In genomic region chr4:38782452-38783108, GRCh38 we compare ENCODE assay signal across 8 cellular contexts. TPM values are rescaled to one million over a fixed set of nuclear protein-coding genes. Genes with fewer than 3 reads are reported as not detected.
DNase-seq lines count a peak whose midpoint lies in the region; ATAC-seq, FAIRE-seq and TF ChIP-seq lines count a peak whose summit lies in the region.

Gene TLR10, minus strand, starts transcription at chr4:38782990. Its CDS starts 7,400 bp downstream, at chr4:38775590.

- H3K4me3 Mint-ChIP-seq in CD4-positive, CD25-positive, alpha-beta regulatory T cell = peak within 1 kb of the TSS in 2 of 4 donors; percentile 42 to 73

- H3K4me1 Mint-ChIP-seq in CD4-positive, CD25-positive, alpha-beta regulatory T cell = peaks cover 2 to 7% (median 3%) of the 10 kb centered on the region in 4 donors

- no peaks in the 10 kb centered on the region for H3K9me3 ChIP-seq in CD4-positive, CD25-positive, alpha-beta regulatory T cell (ENCODE audit: control insufficient read depth in 2 of 2, low read length in 2 of 2)
- no peaks in the 10 kb centered on the region for H3K9me3 ChIP-seq in pancreas

- no peak for FAIRE-seq in pancreas (lab: Jason Lieb, UNC)

- H3K27me3 ChIP-seq in CD4-positive, CD25-positive, alpha-beta regulatory T cell (ENCODE audit: control insufficient read depth, insufficient read depth, low read length) = peaks cover 4% of the 10 kb centered on the region
- no peaks in the 10 kb centered on the region for H3K27me3 ChIP-seq in pancreas

- peak; percentile 71 to 76 for ATAC-seq in CD4-positive, CD25-positive, alpha-beta regulatory T cell (ENCODE audit: low read depth in 2 of 2)
- ATAC-seq in GM18867 (IDR thresholded peaks at IDR 0.05; ENCODE audit: unreplicated experiment) (peak; percentile 75), HG03025 (IDR thresholded peaks at IDR 0.05; ENCODE audit: low FRiP score, unreplicated experiment) (peak; percentile 55), pancreas (peak; percentile 82 to 92 (median 90))

- peak; percentile 9 to 81 (median 46) for DNase-seq in CD4-positive, CD25-positive, alpha-beta regulatory T cell
- DNase-seq in NCI-H2107 (lab: John Stamatoyannopoulos, UW) = peak; percentile 1
- peak; percentile 17 to 27 for DNase-seq in activated CD4-positive, alpha-beta T cell treated with anti-CD3 and anti-CD28 coated beads, Interleukin-2, amount 50 U/mL, for 48 hours
- DNase-seq in fibroblast of villous mesenchyme (ENCODE audit: low read depth) = peak; percentile 45
- peak in 3 of 6 donors; percentile 21 to 56 (median 49) for DNase-seq in pancreas
- DNase-seq in HPDE6-E6E7 (ENCODE audit: extremely low spot score) = no peak

- no peaks in the 10 kb centered on the region for H3K36me3 ChIP-seq in CD4-positive, CD25-positive, alpha-beta regulatory T cell (ENCODE audit: control insufficient read depth, insufficient read depth, low read length)
- H3K36me3 ChIP-seq in pancreas = no peaks in the 10 kb centered on the region

- TF ChIP-seq CTCF in fibroblast of villous mesenchyme (IDR thresholded peaks at IDR 0.05; ENCODE audit: insufficient read depth, low read depth, low read length) (peak; percentile 49), pancreas (IDR thresholded peaks at IDR 0.05) (peak; percentile 37 to 63 (median 54))

- H3K27ac ChIP-seq in CD4-positive, CD25-positive, alpha-beta regulatory T cell (ENCODE audit: insufficient read depth, low read length, poor library complexity, severe bottlenecking) = no peak within 1 kb of the TSS
- H3K27ac ChIP-seq in pancreas = no peak within 1 kb of the TSS

- no peaks in the 10 kb centered on the region for H3K4me1 ChIP-seq in CD4-positive, CD25-positive, alpha-beta regulatory T cell (ENCODE audit: control insufficient read depth, insufficient read depth, low read length, poor library complexity, severe bottlenecking)
- H3K4me1 ChIP-seq in pancreas = peaks cover 0 to 3% (median under 1%) of the 10 kb centered on the region in 3 donors

- no peaks in the 10 kb centered on the region for H3K36me3 Mint-ChIP-seq in CD4-positive, CD25-positive, alpha-beta regulatory T cell

- H3K27ac Mint-ChIP-seq in CD4-positive, CD25-positive, alpha-beta regulatory T cell = peak within 1 kb of the TSS in 1 of 3 donors; percentile 32

- 17 to 22% methylated on average over 12 of the region's 12 CpGs for WGBS in pancreas, 2 donors

- intact Hi-C loops in pancreas (cut with DNase I) = no loop called here

- H3K27me3 Mint-ChIP-seq in CD4-positive, CD25-positive, alpha-beta regulatory T cell = peaks cover 18% of the 10 kb centered on the region

- H3K4me3 ChIP-seq in CD4-positive, CD25-positive, alpha-beta regulatory T cell (ENCODE audit: low read depth, low read length) = no peak within 1 kb of the TSS
- no peak within 1 kb of the TSS for H3K4me3 ChIP-seq in fibroblast of villous mesenchyme (ENCODE audit: low read depth, low read length)
- no peak within 1 kb of the TSS for H3K4me3 ChIP-seq in pancreas

- H3K9me3 Mint-ChIP-seq in CD4-positive, CD25-positive, alpha-beta regulatory T cell = peaks cover 0 to 2% (median 0%) of the 10 kb centered on the region in 7 donors

RNA-seq across cellular contexts. Expression of gene TLR10, which starts in this region (rescaled TPM):
- total RNA-seq in CD4-positive, CD25-positive, alpha-beta regulatory T cell = 0.44 TPM
- under 1 TPM in 2 of 4 donors, not detected in 2; 0.20 to 0.31 TPM for polyA plus RNA-seq in CD4-positive, CD25-positive, alpha-beta regulatory T cell
- total RNA-seq in fibroblast of villous mesenchyme (not detected in 2 replicates), pancreas (1 to 10 TPM in 1 of 6 donors, under 1 TPM in 4, not detected in 1; 0.04 to 1.2 (median 0.20) TPM)
- under 1 TPM; 0.08 to 0.12 TPM for polyA plus RNA-seq in pancreas

Comparison
In these comparisons a context has a peak if more than half of its experiments do, and no peak if none do; other contexts are left out.
1. Peak in DNase-seq and ATAC-seq in CD4-positive, CD25-positive, alpha-beta regulatory T cell; RNA of the gene not detected or under 1 TPM.
2. Peak in DNase-seq in fibroblast of villous mesenchyme; RNA of the gene not detected or under 1 TPM.